ENCODE assay signal across 8 cellular contexts in genomic region chr2:235500761-235501662, GRCh38. TPM values are rescaled to one million over a fixed set of nuclear protein-coding genes. Genes with fewer than 3 reads are reported as not detected.
DNase-seq lines count a peak whose midpoint lies in the region; ATAC-seq and TF ChIP-seq lines count a peak whose summit lies in the region.

No MANE protein-coding gene starts in this region.

- H3K4me3 Mint-ChIP-seq in T-cell = peak overlapping the region in 1 of 3 donors; percentile 49

- H3K4me1 Mint-ChIP-seq in T-cell = peaks cover 8 to 20% (median 12%) of the 10 kb centered on the region in 3 donors

- H3K27me3 ChIP-seq in Peyer's patch = no peaks in the 10 kb centered on the region

- peaks cover 42 to 74% of the 10 kb centered on the region in 2 donors for H3K27me3 Mint-ChIP-seq in T-cell

- H3K27ac Mint-ChIP-seq in T-cell = no peak overlapping the region

- no peaks in the 10 kb centered on the region for H3K9me3 ChIP-seq in Peyer's patch

- ATAC-seq in T-cell (replicated peaks in 1 of 4) = peak in 3 of 4 experiments; percentile 65 to 79 (median 74)

- TF ChIP-seq POLR2A in Peyer's patch (IDR thresholded peaks at IDR 0.05) = no peak

- H3K27ac ChIP-seq in Peyer's patch = no peak overlapping the region

- no peaks in the 10 kb centered on the region for H3K36me3 ChIP-seq in Peyer's patch

- peaks cover 0 to 41% (median 0%) of the 10 kb centered on the region in 4 donors for H3K4me1 ChIP-seq in Peyer's patch

- H3K9me3 Mint-ChIP-seq in T-cell = no peaks in the 10 kb centered on the region

- no peak for TF ChIP-seq CTCF in Peyer's patch (IDR thresholded peaks at IDR 0.05)

- H3K36me3 Mint-ChIP-seq in T-cell = no peaks in the 10 kb centered on the region

- no peak overlapping the region for H3K4me3 ChIP-seq in Peyer's patch

- CTCF ChIA-PET in T-cell (lab: Charles Lee) = interaction anchor here in 1 of 2 donors (0.6 kb wide), 1 partner anchor 14 kb away, joined by 3 read pairs; no protein-coding TSS in a partner anchor

- POLR2A ChIA-PET in T-cell (lab: Charles Lee) = interaction anchor here in 1 of 2 donors (0.5 kb wide), 1 partner anchor 62 kb away, joined by 4 read pairs; no protein-coding TSS in a partner anchor

- peak; percentile 81 for DNase-seq in A172 (ENCODE audit: low spot score)
- DNase-seq in H4 (ENCODE audit: low spot score) = peak; percentile 41
- DNase-seq in T-cell = no peak
- peak; percentile 51 for DNase-seq in fibroblast of peridontal ligament (ENCODE audit: extremely low read depth)
- DNase-seq in NCI-H1048 (lab: John Stamatoyannopoulos, UW) = no peak
- DNase-seq in AML-193 (lab: John Stamatoyannopoulos, UW) = no peak
- no peak for DNase-seq in NCI-H1694 (lab: John Stamatoyannopoulos, UW)
- no peak for DNase-seq in Peyer's patch

RNA-seq across cellular contexts. Expression of gene AGAP1, which starts 7.2 kb away (rescaled TPM):
- total RNA-seq in A172 (2014; rRNA removed; shearing (Covaris generic)) = 13.9 and 14.7 TPM in 2 replicates
- total RNA-seq in H4 (2014; rRNA removed; shearing (Covaris generic)) = 5.3 and 7.0 TPM in 2 replicates
- 10 to 100 TPM in 1 of 5 donors, 1 to 10 TPM in 4; 3.9 to 15.6 (median 5.2) TPM for total RNA-seq in T-cell
- total RNA-seq in Peyer's patch = 10 to 100 TPM; 55.7 to 79.1 (median 66.9) TPM

Comparison
In these comparisons a context has a peak if more than half of its experiments do, and no peak if none do; other contexts are left out.
1. DNase-seq: peak in A172 (single experiment), H4 (single experiment) and fibroblast of peridontal ligament (single experiment); none in T-cell (0 of 34), NCI-H1048 (single experiment), AML-193 (0 of 2), NCI-H1694 (single experiment) and Peyer's patch (0 of 3).